Comparison of ENCODE assay signal across 1 cellular context in genomic region chr12:124369055-124369900, GRCh38.
TF ChIP-seq lines count a peak whose summit lies in the region.

No MANE protein-coding gene starts in this region.

TF ChIP-seq in HepG2, 621 proteins besides CTCF, POLR2A, EP300 and RAD21 (continued from another document and continues in another):
- no peak for TF ChIP-seq AFF4 (CRISPR knock-in tag; IDR thresholded peaks at IDR 0.05)
- no peak for TF ChIP-seq PLSCR1 (CRISPR knock-in tag; IDR thresholded peaks at IDR 0.05; ENCODE audit: borderline replicate concordance)
- TF ChIP-seq MEIS1 (CRISPR knock-in tag; IDR thresholded peaks at IDR 0.05; ENCODE audit: borderline replicate concordance): peak; percentile 25; the same call in 1 of the 2 replicates
- TF ChIP-seq ZNF570 (CRISPR knock-in tag; IDR thresholded peaks at IDR 0.05; ENCODE audit: borderline replicate concordance): no peak
- TF ChIP-seq ZBTB42 (CRISPR knock-in tag; IDR thresholded peaks at IDR 0.05): no peak
- TF ChIP-seq, protein P1, sequence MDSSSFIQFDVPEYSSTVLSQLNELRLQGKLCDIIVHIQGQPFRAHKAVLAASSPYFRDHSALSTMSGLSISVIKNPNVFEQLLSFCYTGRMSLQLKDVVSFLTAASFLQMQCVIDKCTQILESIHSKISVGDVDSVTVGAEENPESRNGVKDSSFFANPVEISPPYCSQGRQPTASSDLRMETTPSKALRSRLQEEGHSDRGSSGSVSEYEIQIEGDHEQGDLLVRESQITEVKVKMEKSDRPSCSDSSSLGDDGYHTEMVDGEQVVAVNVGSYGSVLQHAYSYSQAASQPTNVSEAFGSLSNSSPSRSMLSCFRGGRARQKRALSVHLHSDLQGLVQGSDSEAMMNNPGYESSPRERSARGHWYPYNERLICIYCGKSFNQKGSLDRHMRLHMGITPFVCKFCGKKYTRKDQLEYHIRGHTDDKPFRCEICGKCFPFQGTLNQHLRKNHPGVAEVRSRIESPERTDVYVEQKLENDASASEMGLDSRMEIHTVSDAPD (CRISPR knock-in tag; IDR thresholded peaks at IDR 0.05): 0 out of 2 replicates have a peak, but pooled peaks have one; percentile 51
- TF ChIP-seq TRIM24 (CRISPR knock-in tag; IDR thresholded peaks at IDR 0.05): no peak
- 0 out of 2 replicates have a peak, but pooled peaks have one; percentile 61 for TF ChIP-seq CSRNP1 (CRISPR knock-in tag; IDR thresholded peaks at IDR 0.05)
- peak; percentile 40; the same call in 1 of the 2 replicates for TF ChIP-seq FOXO1 (CRISPR knock-in tag; IDR thresholded peaks at IDR 0.05)
- TF ChIP-seq EEA1 (CRISPR knock-in tag; IDR thresholded peaks at IDR 0.05; ENCODE audit: borderline replicate concordance): no peak
- peak; percentile 62; the same call in 1 of the 2 replicates for TF ChIP-seq SOX5 (CRISPR knock-in tag; IDR thresholded peaks at IDR 0.05; ENCODE audit: borderline replicate concordance)
- no peak for TF ChIP-seq ZNF335 (CRISPR knock-in tag; IDR thresholded peaks at IDR 0.05)
- TF ChIP-seq CEBPG (CRISPR knock-in tag; IDR thresholded peaks at IDR 0.05): no peak
- TF ChIP-seq ZNF549 (CRISPR knock-in tag; IDR thresholded peaks at IDR 0.05): no peak
- TF ChIP-seq NFKB2 (CRISPR knock-in tag; IDR thresholded peaks at IDR 0.05; ENCODE audit: borderline replicate concordance): no peak
- TF ChIP-seq PCBP2 (optimal IDR thresholded peaks at IDR 0.05; ENCODE audit: low read depth, low read length, poor library complexity, severe bottlenecking): no peak
- TF ChIP-seq HDAC1 (CRISPR knock-in tag; IDR thresholded peaks at IDR 0.05): peak; percentile 91
- no peak for TF ChIP-seq ATRX (CRISPR knock-in tag; IDR thresholded peaks at IDR 0.05; ENCODE audit: borderline replicate concordance)
- no peak for TF ChIP-seq THYN1 (CRISPR knock-in tag; IDR thresholded peaks at IDR 0.05; ENCODE audit: borderline replicate concordance, low read depth)
- TF ChIP-seq PRDM4 (CRISPR knock-in tag; IDR thresholded peaks at IDR 0.05; ENCODE audit: borderline replicate concordance): no peak
- peak; percentile 59 for TF ChIP-seq ASH2L (IDR thresholded peaks at IDR 0.05; ENCODE audit: insufficient read length, low read depth, low read length)
- TF ChIP-seq MXD4 (CRISPR knock-in tag; IDR thresholded peaks at IDR 0.05): peak; percentile 46; the same call in 1 of the 2 replicates
- TF ChIP-seq ZNF430 (CRISPR knock-in tag; IDR thresholded peaks at IDR 0.05): peak; percentile 86
- TF ChIP-seq NFAT5 (CRISPR knock-in tag; IDR thresholded peaks at IDR 0.05): no peak
- peak in 1 of 2 experiments; percentile 73; a peak in 1 of 4 replicates for TF ChIP-seq NR2F1 (CRISPR knock-in tag; IDR thresholded peaks at IDR 0.05)
- no peak for TF ChIP-seq NRL (CRISPR knock-in tag; IDR thresholded peaks at IDR 0.05; ENCODE audit: borderline replicate concordance)
- TF ChIP-seq SIN3B (IDR thresholded peaks at IDR 0.05; ENCODE audit: low read length): no peak
- TF ChIP-seq, protein P2, sequence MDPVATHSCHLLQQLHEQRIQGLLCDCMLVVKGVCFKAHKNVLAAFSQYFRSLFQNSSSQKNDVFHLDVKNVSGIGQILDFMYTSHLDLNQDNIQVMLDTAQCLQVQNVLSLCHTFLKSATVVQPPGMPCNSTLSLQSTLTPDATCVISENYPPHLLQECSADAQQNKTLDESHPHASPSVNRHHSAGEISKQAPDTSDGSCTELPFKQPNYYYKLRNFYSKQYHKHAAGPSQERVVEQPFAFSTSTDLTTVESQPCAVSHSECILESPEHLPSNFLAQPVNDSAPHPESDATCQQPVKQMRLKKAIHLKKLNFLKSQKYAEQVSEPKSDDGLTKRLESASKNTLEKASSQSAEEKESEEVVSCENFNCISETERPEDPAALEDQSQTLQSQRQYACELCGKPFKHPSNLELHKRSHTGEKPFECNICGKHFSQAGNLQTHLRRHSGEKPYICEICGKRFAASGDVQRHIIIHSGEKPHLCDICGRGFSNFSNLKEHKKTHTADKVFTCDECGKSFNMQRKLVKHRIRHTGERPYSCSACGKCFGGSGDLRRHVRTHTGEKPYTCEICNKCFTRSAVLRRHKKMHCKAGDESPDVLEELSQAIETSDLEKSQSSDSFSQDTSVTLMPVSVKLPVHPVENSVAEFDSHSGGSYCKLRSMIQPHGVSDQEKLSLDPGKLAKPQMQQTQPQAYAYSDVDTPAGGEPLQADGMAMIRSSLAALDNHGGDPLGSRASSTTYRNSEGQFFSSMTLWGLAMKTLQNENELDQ (CRISPR knock-in tag; IDR thresholded peaks at IDR 0.05; ENCODE audit: borderline replicate concordance): no peak
- TF ChIP-seq ZNF576 (CRISPR knock-in tag; IDR thresholded peaks at IDR 0.05): no peak
- TF ChIP-seq, protein P3, sequence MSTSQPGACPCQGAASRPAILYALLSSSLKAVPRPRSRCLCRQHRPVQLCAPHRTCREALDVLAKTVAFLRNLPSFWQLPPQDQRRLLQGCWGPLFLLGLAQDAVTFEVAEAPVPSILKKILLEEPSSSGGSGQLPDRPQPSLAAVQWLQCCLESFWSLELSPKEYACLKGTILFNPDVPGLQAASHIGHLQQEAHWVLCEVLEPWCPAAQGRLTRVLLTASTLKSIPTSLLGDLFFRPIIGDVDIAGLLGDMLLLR (CRISPR knock-in tag; IDR thresholded peaks at IDR 0.05): no peak
- TF ChIP-seq PAX8 (CRISPR knock-in tag; IDR thresholded peaks at IDR 0.05; ENCODE audit: borderline replicate concordance): no peak
- TF ChIP-seq ZSCAN20 (CRISPR knock-in tag; IDR thresholded peaks at IDR 0.05; ENCODE audit: borderline replicate concordance): peak; percentile 51; the same call in 1 of the 2 replicates
- TF ChIP-seq RXRB (CRISPR knock-in tag; IDR thresholded peaks at IDR 0.05; ENCODE audit: borderline replicate concordance): peak; percentile 76; the same call in 1 of the 2 replicates
- TF ChIP-seq SAP130 (CRISPR knock-in tag; IDR thresholded peaks at IDR 0.05; ENCODE audit: low read depth): peak; percentile 77
- no peak for TF ChIP-seq ZNF598 (CRISPR knock-in tag; IDR thresholded peaks at IDR 0.05; ENCODE audit: borderline replicate concordance)
- no peak for TF ChIP-seq ZNF737 (CRISPR knock-in tag; IDR thresholded peaks at IDR 0.05; ENCODE audit: borderline replicate concordance)
